ENCODE assay signal across 3 cellular contexts in genomic region chr12:44036875-44037443, GRCh38.
"Had no signal": no experiment of that assay in that cellular context is flagged by ENCODE, and none has a peak within 500 bp of the region (broad histone marks: within the 10 kb centered on the region; RNA-seq: fewer than 3 reads in every experiment).

No MANE protein-coding gene starts in this region.

- DNase-seq: GDM1, GF-D8 had no signal

- H3K4me3 ChIP-seq: GM12878 had no signal

- ATAC-seq: GM12878 had no signal
